ENCODE assay signal across 30 cellular contexts in genomic region chr3:114510201-114510600, GRCh38.
"Had no signal": no experiment of that assay in that cellular context is flagged by ENCODE, and none has a peak within 500 bp of the region (broad histone marks: within the 10 kb centered on the region; RNA-seq: fewer than 3 reads in every experiment).

No MANE protein-coding gene starts in this region.

- FAIRE-seq: bronchial epithelial cell, colon, keratinocyte had no signal

- H3K9me3 ChIP-seq: gastroesophageal sphincter, ovary, suprapubic skin, tibial artery had no signal

- H3K4me1 Mint-ChIP-seq: activated T-helper 17 cell treated with anti-CD3 and anti-CD28 coated beads, Interleukin-2, amount 50 U/mL, for 72 hours; central memory CD8-positive, alpha-beta T cell had no signal

- H3K4me3 Mint-ChIP-seq: activated CD8-positive, alpha-beta T cell treated with anti-CD3 and anti-CD28 coated beads for 36 hours; activated naive CD4-positive, alpha-beta T cell treated with anti-CD3 and anti-CD28 coated beads, Interleukin-2, amount 50 U/mL, for 24 hours; activated T-cell treated with anti-CD3 and anti-CD28 coated beads, Interleukin-2, amount 50 U/mL, for 4 hours; activated T-helper 17 cell treated with anti-CD3 and anti-CD28 coated beads, Interleukin-2, amount 50 U/mL, for 72 hours; central memory CD8-positive, alpha-beta T cell; nephron; T-helper 17 cell had no signal

- H3K4me3 ChIP-seq: gastroesophageal sphincter, ovary, smooth muscle cell, suprapubic skin, tibial artery had no signal

- H3K4me2 ChIP-seq: smooth muscle cell had no signal

- DNase-seq: activated CD4-positive, alpha-beta T cell treated with anti-CD3 and anti-CD28 coated beads for 1 hour; activated CD4-positive, alpha-beta T cell treated with anti-CD3 and anti-CD28 coated beads, Interleukin-2, amount 50 U/mL, for 1 hour; activated CD8-positive, alpha-beta T cell treated with anti-CD3 and anti-CD28 coated beads for 36 hours; activated T-cell treated with anti-CD3 and anti-CD28 coated beads, Interleukin-2, amount 50 U/mL, for 4 hours; anterior cingulate cortex; effector CD8-positive, alpha-beta T cell; hippocampal formation; left cardiac atrium; mammary epithelial cell; ovary; retina; stimulated activated CD4-positive, alpha-beta T cell treated with anti-CD3 and anti-CD28 coated beads, Interleukin-1b, Interleukin-23, amount 100 ng/mL, for 48 hours; stimulated activated CD4-positive, alpha-beta T cell treated with anti-CD3 and anti-CD28 coated beads, Interleukin-4, amount 100 ng/mL, for 4 hours; stimulated activated CD8-positive, alpha-beta memory T cell treated with anti-CD3 and anti-CD28 coated beads, Interleukin-4, amount 100 ng/mL, for 48 hours; stimulated activated naive CD4-positive, alpha-beta T cell; SW 1271; T-helper 17 cell; T1000; tibial artery had no signal

- H3K4me1 ChIP-seq: suprapubic skin had no signal

- H3K36me3 ChIP-seq: gastroesophageal sphincter, ovary, suprapubic skin, tibial artery had no signal

- H3K27ac Mint-ChIP-seq: activated CD8-positive, alpha-beta T cell treated with anti-CD3 and anti-CD28 coated beads for 36 hours; activated naive CD4-positive, alpha-beta T cell treated with anti-CD3 and anti-CD28 coated beads, Interleukin-2, amount 50 U/mL, for 24 hours; activated T-helper 17 cell treated with anti-CD3 and anti-CD28 coated beads, Interleukin-2, amount 50 U/mL, for 72 hours; nephron; progenitor cell of endocrine pancreas; T-helper 17 cell had no signal

- ATAC-seq: activated CD8-positive, alpha-beta T cell treated with anti-CD3 and anti-CD28 coated beads for 36 hours; activated T-cell treated with anti-CD3 and anti-CD28 coated beads, Interleukin-2, amount 50 U/mL, for 4 hours; activated T-helper 17 cell treated with anti-CD3 and anti-CD28 coated beads, Interleukin-2, amount 50 U/mL, for 72 hours; gastroesophageal sphincter; left cardiac atrium; T-helper 17 cell had no signal

- H3K27me3 ChIP-seq: gastroesophageal sphincter, ovary, suprapubic skin, tibial artery had no signal

- H3K9me3 Mint-ChIP-seq: activated CD8-positive, alpha-beta T cell treated with anti-CD3 and anti-CD28 coated beads for 36 hours; activated naive CD4-positive, alpha-beta T cell treated with anti-CD3 and anti-CD28 coated beads, Interleukin-2, amount 50 U/mL, for 24 hours; activated T-cell treated with anti-CD3 and anti-CD28 coated beads, Interleukin-2, amount 50 U/mL, for 4 hours; activated T-helper 17 cell treated with anti-CD3 and anti-CD28 coated beads, Interleukin-2, amount 50 U/mL, for 72 hours; central memory CD8-positive, alpha-beta T cell; nephron had no signal

- H3K27me3 Mint-ChIP-seq: activated naive CD4-positive, alpha-beta T cell treated with anti-CD3 and anti-CD28 coated beads, Interleukin-2, amount 50 U/mL, for 24 hours; activated T-helper 17 cell treated with anti-CD3 and anti-CD28 coated beads, Interleukin-2, amount 50 U/mL, for 72 hours; central memory CD8-positive, alpha-beta T cell; progenitor cell of endocrine pancreas; T-helper 17 cell had no signal

- H3K27ac ChIP-seq: gastroesophageal sphincter, ovary, suprapubic skin, tibial artery had no signal
